In the genomic region with DNA sequence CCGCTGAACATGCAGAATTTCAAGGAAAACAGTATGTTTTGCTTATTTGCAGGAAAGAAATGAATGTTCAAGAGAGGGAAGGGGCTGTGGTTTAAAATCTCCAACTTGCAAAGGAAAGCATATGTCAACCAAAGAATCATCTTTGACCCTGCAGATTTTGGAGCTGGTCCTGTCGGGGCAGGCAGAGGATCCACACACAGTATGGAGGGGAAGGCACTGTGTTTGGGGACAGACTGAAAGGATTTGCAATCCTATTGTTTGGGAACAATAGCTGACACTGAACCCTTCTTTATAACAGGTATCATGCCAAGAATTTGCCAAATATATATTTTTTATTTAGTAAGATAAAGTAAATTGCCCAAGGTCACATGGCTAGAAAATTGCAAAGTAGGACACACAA, we compare ENCODE assay signal across 39 cellular contexts.
"Had no signal": no experiment of that assay in that cellular context is flagged by ENCODE, and none has a peak within 500 bp of the region (broad histone marks: within the 10 kb centered on the region; RNA-seq: fewer than 3 reads in every experiment).

No MANE protein-coding gene starts in this region.

- H3K36me3 ChIP-seq: adrenal gland, ascending aorta, brain microvascular endothelial cell, breast epithelium, cardiac muscle cell had no signal

- H3K4me3 Mint-ChIP-seq: activated naive CD4-positive, alpha-beta T cell treated with anti-CD3 and anti-CD28 coated beads for 36 hours; activated naive CD4-positive, alpha-beta T cell treated with anti-CD3 and anti-CD28 coated beads, Interleukin-2, amount 10 ng/mL, durations not matched to agents 7 days and 5 days; activated naive CD4-positive, alpha-beta T cell treated with anti-CD3 and anti-CD28 coated beads, Interleukin-2, amount 50 U/mL, for 24 hours; activated naive CD8-positive, alpha-beta T cell; activated naive CD8-positive, alpha-beta T cell treated with anti-CD3 and anti-CD28 coated beads for 36 hours; activated naive CD8-positive, alpha-beta T cell treated with anti-CD3 and anti-CD28 coated beads, Interleukin-2, amount 10 ng/mL, durations not matched to agents 7 days and 5 days; activated naive CD8-positive, alpha-beta T cell treated with anti-CD3 and anti-CD28 coated beads, Interleukin-2, amount 50 U/mL, for 24 hours; activated T-cell treated with anti-CD3 and anti-CD28 coated beads, Interleukin-2, amount 50 U/mL, for 24 hours; activated T-cell treated with anti-CD3 and anti-CD28 coated beads, Interleukin-2, amount 50 U/mL, for 4 hours; activated T-cell treated with anti-CD3 and anti-CD28 coated beads, Interleukin-2, amount 50 U/mL, for 72 hours; activated T-helper 1 cell treated with anti-CD3 and anti-CD28 coated beads, Interleukin-12 subunit alpha, Interleukin-12 subunit beta, Interleukin-2, Interleukin-4 antibody, amounts not matched to agents 30 ng/mL and 10 ng/mL and 1 ng/mL, durations not matched to agents 14 hours and 24 hours and 36 hours; activated T-helper 17 cell treated with anti-CD3 and anti-CD28 coated beads, Interleukin-2, amount 50 U/mL, for 72 hours; brain; central memory CD8-positive, alpha-beta T cell had no signal

- H3K27ac ChIP-seq: adrenal gland, ascending aorta, body of pancreas, brain microvascular endothelial cell, breast epithelium, cardiac muscle cell had no signal

- DNase-seq: activated effector memory CD4-positive, alpha-beta T cell treated with anti-CD3 and anti-CD28 coated beads, Interleukin-2, amount 50 U/mL, for 16 hours; activated effector memory CD4-positive, alpha-beta T cell treated with Interleukin-2 at 50 U/mL for 16 hours; activated gamma-delta T cell; activated gamma-delta T cell treated with Interleukin-2 at 50 U/mL for 16 hours; activated naive CD4-positive, alpha-beta T cell; activated naive CD4-positive, alpha-beta T cell treated with anti-CD3 and anti-CD28 coated beads for 36 hours; activated naive CD4-positive, alpha-beta T cell treated with anti-CD3 and anti-CD28 coated beads, Interleukin-2, amount 10 ng/mL, durations not matched to agents 7 days and 5 days; activated naive CD4-positive, alpha-beta T cell treated with anti-CD3 and anti-CD28 coated beads, Interleukin-2, amount 50 U/mL, for 16 hours; activated naive CD4-positive, alpha-beta T cell treated with Interleukin-2 at 50 U/mL for 16 hours; activated naive CD8-positive, alpha-beta T cell treated with anti-CD3 and anti-CD28 coated beads for 36 hours; activated naive CD8-positive, alpha-beta T cell treated with anti-CD3 and anti-CD28 coated beads, Interleukin-2, amount 10 ng/mL, durations not matched to agents 7 days and 5 days; activated naive CD8-positive, alpha-beta T cell treated with anti-CD3 and anti-CD28 coated beads, Interleukin-2, amount 50 U/mL, for 24 hours; activated T-cell treated with anti-CD3 and anti-CD28 coated beads, Interleukin-2, amount 50 U/mL, for 24 hours; activated T-cell treated with anti-CD3 and anti-CD28 coated beads, Interleukin-2, amount 50 U/mL, for 4 hours; activated T-cell treated with anti-CD3 and anti-CD28 coated beads, Interleukin-2, amount 50 U/mL, for 48 hours; activated T-cell treated with anti-CD3 and anti-CD28 coated beads, Interleukin-2, amount 50 U/mL, for 72 hours; adrenal gland; amniotic stem cell; amygdala; anterior cingulate cortex; aorta; brain microvascular endothelial cell; caudate nucleus; central memory CD4-positive, alpha-beta T cell; cerebellar nuclear complex had no signal

- ATAC-seq: activated naive CD4-positive, alpha-beta T cell treated with anti-CD3 and anti-CD28 coated beads, Interleukin-2, amount 50 U/mL, for 72 hours; activated naive CD8-positive, alpha-beta T cell treated with anti-CD3 and anti-CD28 coated beads, Interleukin-2, amount 50 U/mL, for 24 hours; activated T-cell treated with anti-CD3 and anti-CD28 coated beads, Interleukin-2, amount 50 U/mL, for 4 hours; activated T-cell treated with anti-CD3 and anti-CD28 coated beads, Interleukin-2, amount 50 U/mL, for 72 hours; activated T-helper 17 cell treated with anti-CD3 and anti-CD28 coated beads, Interleukin-2, amount 50 U/mL, for 72 hours had no signal

- H3K9me3 Mint-ChIP-seq: activated naive CD4-positive, alpha-beta T cell treated with anti-CD3 and anti-CD28 coated beads for 36 hours; activated naive CD4-positive, alpha-beta T cell treated with anti-CD3 and anti-CD28 coated beads, Interleukin-2, amount 50 U/mL, for 24 hours; activated naive CD8-positive, alpha-beta T cell treated with anti-CD3 and anti-CD28 coated beads, Interleukin-2, amount 50 U/mL, for 24 hours; activated T-cell treated with anti-CD3 and anti-CD28 coated beads, Interleukin-2, amount 50 U/mL, for 24 hours; activated T-helper 17 cell treated with anti-CD3 and anti-CD28 coated beads, Interleukin-2, amount 50 U/mL, for 72 hours; central memory CD8-positive, alpha-beta T cell had no signal

- H3K4me3 ChIP-seq: adrenal gland, ascending aorta, body of pancreas, breast epithelium, cardiac muscle cell had no signal

- H3K4me1 Mint-ChIP-seq: activated naive CD4-positive, alpha-beta T cell treated with anti-CD3 and anti-CD28 coated beads, Interleukin-2, amount 10 ng/mL, durations not matched to agents 7 days and 5 days; activated naive CD4-positive, alpha-beta T cell treated with anti-CD3 and anti-CD28 coated beads, Interleukin-2, amount 50 U/mL, for 24 hours; activated naive CD8-positive, alpha-beta T cell treated with anti-CD3 and anti-CD28 coated beads, Interleukin-2, amount 10 ng/mL, durations not matched to agents 7 days and 5 days; activated naive CD8-positive, alpha-beta T cell treated with anti-CD3 and anti-CD28 coated beads, Interleukin-2, amount 50 U/mL, for 24 hours; activated T-helper 17 cell treated with anti-CD3 and anti-CD28 coated beads, Interleukin-2, amount 50 U/mL, for 72 hours; central memory CD8-positive, alpha-beta T cell had no signal

- H3K36me3 Mint-ChIP-seq: activated naive CD4-positive, alpha-beta T cell treated with anti-CD3 and anti-CD28 coated beads, Interleukin-2, amount 10 ng/mL, durations not matched to agents 7 days and 5 days; activated naive CD4-positive, alpha-beta T cell treated with anti-CD3 and anti-CD28 coated beads, Interleukin-2, amount 50 U/mL, for 24 hours; activated naive CD8-positive, alpha-beta T cell treated with anti-CD3 and anti-CD28 coated beads for 36 hours; brain had no signal

- H3K27ac Mint-ChIP-seq: activated naive CD4-positive, alpha-beta T cell treated with anti-CD3 and anti-CD28 coated beads for 36 hours; activated naive CD4-positive, alpha-beta T cell treated with anti-CD3 and anti-CD28 coated beads, Interleukin-2, amount 10 ng/mL, durations not matched to agents 7 days and 5 days; activated naive CD4-positive, alpha-beta T cell treated with anti-CD3 and anti-CD28 coated beads, Interleukin-2, amount 50 U/mL, for 24 hours; activated naive CD4-positive, alpha-beta T cell treated with anti-CD3 and anti-CD28 coated beads, Interleukin-2, amount 50 U/mL, for 72 hours; activated naive CD8-positive, alpha-beta T cell; activated naive CD8-positive, alpha-beta T cell treated with anti-CD3 and anti-CD28 coated beads for 36 hours; activated naive CD8-positive, alpha-beta T cell treated with anti-CD3 and anti-CD28 coated beads, Interleukin-2, amount 10 ng/mL, durations not matched to agents 7 days and 5 days; activated naive CD8-positive, alpha-beta T cell treated with anti-CD3 and anti-CD28 coated beads, Interleukin-2, amount 50 U/mL, for 24 hours; activated T-cell treated with anti-CD3 and anti-CD28 coated beads, Interleukin-2, amount 50 U/mL, for 24 hours; activated T-cell treated with anti-CD3 and anti-CD28 coated beads, Interleukin-2, amount 50 U/mL, for 72 hours; activated T-helper 1 cell treated with anti-CD3 and anti-CD28 coated beads, Interleukin-12 subunit alpha, Interleukin-12 subunit beta, Interleukin-2, Interleukin-4 antibody, amounts not matched to agents 30 ng/mL and 10 ng/mL and 1 ng/mL, durations not matched to agents 14 hours and 24 hours and 36 hours; activated T-helper 17 cell treated with anti-CD3 and anti-CD28 coated beads, Interleukin-2, amount 50 U/mL, for 72 hours; activated T-helper 2 cell treated with anti-CD3 and anti-CD28 coated beads, Interferon-gamma antibody, Interleukin-2, Interleukin-4, amounts not matched to agents 10 μg/mL and 5 μg/mL and 100 μg/mL, durations not matched to agents 14 hours and 24 hours and 36 hours; brain had no signal

- H3K9me3 ChIP-seq: ascending aorta, body of pancreas, breast epithelium had no signal

- H3K4me1 ChIP-seq: adrenal gland, breast epithelium had no signal

- H3K27me3 ChIP-seq: ascending aorta, body of pancreas, brain microvascular endothelial cell, breast epithelium, cardiac muscle cell had no signal

- FAIRE-seq: astrocyte, bronchial epithelial cell had no signal
